13 cellular contexts compared by ENCODE assay signal in the genomic region with DNA sequence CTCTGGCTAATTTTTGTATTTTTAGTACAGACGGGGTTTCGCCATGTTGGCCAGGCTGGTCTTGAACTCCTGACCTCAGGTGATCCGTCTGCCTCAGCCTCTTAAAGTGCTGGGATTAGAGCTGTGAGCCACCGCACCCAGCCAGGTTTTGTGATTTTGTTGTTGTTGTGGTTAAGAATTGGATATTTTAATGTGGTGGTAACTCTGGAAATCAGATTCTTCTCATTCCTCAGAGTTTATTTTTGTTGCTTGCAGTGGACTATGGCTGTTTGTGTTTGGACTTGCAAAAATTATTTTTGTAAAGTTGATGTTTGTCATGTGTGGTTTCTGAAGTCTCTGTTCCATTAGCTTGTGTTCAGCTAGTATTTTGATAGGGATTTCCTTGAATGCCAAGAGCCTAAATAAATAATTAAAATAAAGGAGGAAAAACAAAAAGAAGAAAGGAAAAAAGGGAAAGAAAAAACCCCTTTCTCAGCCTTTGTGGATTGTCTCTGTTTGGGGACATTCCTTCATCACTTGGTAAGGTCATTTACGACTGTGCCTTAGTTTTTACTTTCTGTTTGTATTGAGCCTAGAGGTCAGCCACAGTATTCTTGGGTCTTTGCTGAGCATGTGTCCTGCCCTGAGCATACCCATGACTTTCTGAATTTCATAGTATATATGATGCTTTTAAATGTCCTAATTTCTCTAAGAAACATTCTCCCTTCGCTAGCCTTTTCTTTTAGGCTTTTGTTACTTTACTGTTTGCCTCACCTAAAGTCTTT. TPM values are rescaled to one million over a fixed set of nuclear protein-coding genes. Genes with fewer than 3 reads are reported as not detected.
DNase-seq lines count a peak whose midpoint lies in the region; ATAC-seq and TF ChIP-seq lines count a peak whose summit lies in the region.
"Had no signal": no experiment of that assay in that cellular context is flagged by ENCODE, and none has a peak within 500 bp of the region (broad histone marks: within the 10 kb centered on the region; RNA-seq: fewer than 3 reads in every experiment).

No MANE protein-coding gene starts in this region.

- CTCF ChIA-PET in MCF 10A (lab: Yijun Ruan, JAX), result no interaction called here

- H3K36me3 Mint-ChIP-seq in MCF 10A (ENCODE audit: insufficient read depth, unreplicated experiment), result peaks cover 6% of the 10 kb centered on the region
- peaks cover 21% of the 10 kb centered on the region for H3K36me3 Mint-ChIP-seq in activated T-helper 2 cell treated with anti-CD3 and anti-CD28 coated beads, Interferon-gamma antibody, Interleukin-2, Interleukin-4, amounts not matched to agents 10 μg/mL and 5 μg/mL and 100 μg/mL, durations not matched to agents 14 hours and 24 hours and 36 hours (ENCODE audit: low read depth)

- H3K4me2 ChIP-seq in fibroblast of lung (ENCODE audit: extremely low read depth, insufficient read depth, low read length), result no peak overlapping the region

- intact Hi-C loops in MCF 10A (cut with micrococcal nuclease) (no loop called here), breast epithelium (cut with DNase I; ENCODE audit: low total_unique reads) (no loop called here), ovary (cut with DNase I) (no loop called here)
- intact Hi-C loops in activated T-helper 2 cell treated with anti-CD3 and anti-CD28 coated beads, Interferon-gamma antibody, Interleukin-2, Interleukin-4, amounts not matched to agents 10 μg/mL and 5 μg/mL and 100 μg/mL, durations not matched to agents 14 hours and 24 hours and 36 hours (cut with micrococcal nuclease), result no loop called here

- no peak overlapping the region for H3K27ac ChIP-seq in breast epithelium
- H3K27ac ChIP-seq in fibroblast of lung (ENCODE audit: insufficient read depth, low read length), result peak overlapping the region; percentile 34
- no peak overlapping the region for H3K27ac ChIP-seq in stomach smooth muscle (ENCODE audit: low read length)
- no peak overlapping the region for H3K27ac ChIP-seq in ovary

- H3K4me1 Mint-ChIP-seq in MCF 10A (ENCODE audit: insufficient read depth, unreplicated experiment), result peaks cover 7% of the 10 kb centered on the region
- peaks cover 27% of the 10 kb centered on the region for H3K4me1 Mint-ChIP-seq in activated T-helper 2 cell treated with anti-CD3 and anti-CD28 coated beads, Interferon-gamma antibody, Interleukin-2, Interleukin-4, amounts not matched to agents 10 μg/mL and 5 μg/mL and 100 μg/mL, durations not matched to agents 14 hours and 24 hours and 36 hours (ENCODE audit: low read depth)

- peak overlapping the region; percentile 20 for H3K4me3 Mint-ChIP-seq in MCF 10A (ENCODE audit: unreplicated experiment)
- no peak overlapping the region for H3K4me3 Mint-ChIP-seq in activated T-helper 2 cell treated with anti-CD3 and anti-CD28 coated beads, Interferon-gamma antibody, Interleukin-2, Interleukin-4, amounts not matched to agents 10 μg/mL and 5 μg/mL and 100 μg/mL, durations not matched to agents 14 hours and 24 hours and 36 hours (ENCODE audit: low read depth)
- H3K4me3 Mint-ChIP-seq: B cell had no signal

- no peak overlapping the region for H2AFZ ChIP-seq in fibroblast of lung (ENCODE audit: low read length)

- H3K9me3 ChIP-seq in breast epithelium, result no peaks in the 10 kb centered on the region
- H3K9me3 ChIP-seq in fibroblast of lung (ENCODE audit: control insufficient read depth, insufficient read depth, low read depth, low read length), result no peaks in the 10 kb centered on the region
- H3K9me3 ChIP-seq in stomach smooth muscle (ENCODE audit: control insufficient read depth in 2 of 2, low read length in 2 of 2), result no peaks in the 10 kb centered on the region
- no peaks in the 10 kb centered on the region for H3K9me3 ChIP-seq in ovary
- H3K9me3 ChIP-seq: uterus had no signal

- no TSS peak for BruUV-seq in MCF 10A (replicated peaks; lab: Mats Ljungman, UMichigan)

- POLR2A ChIA-PET in MCF 10A (lab: Yijun Ruan, JAX), result interaction anchor here (1.0 kb wide), 1 partner anchor 12 kb away, joined by 5 read pairs; no protein-coding TSS in a partner anchor

- no peak for TF ChIP-seq EP300 in ovary (IDR thresholded peaks at IDR 0.05)

- no peaks in the 10 kb centered on the region for H3K27me3 Mint-ChIP-seq in MCF 10A (ENCODE audit: insufficient read depth, unreplicated experiment)
- no peaks in the 10 kb centered on the region for H3K27me3 Mint-ChIP-seq in activated T-helper 2 cell treated with anti-CD3 and anti-CD28 coated beads, Interferon-gamma antibody, Interleukin-2, Interleukin-4, amounts not matched to agents 10 μg/mL and 5 μg/mL and 100 μg/mL, durations not matched to agents 14 hours and 24 hours and 36 hours (ENCODE audit: low read depth)
- H3K27me3 Mint-ChIP-seq: B cell had no signal

- H3K4me1 ChIP-seq in breast epithelium, result no peaks in the 10 kb centered on the region
- no peaks in the 10 kb centered on the region for H3K4me1 ChIP-seq in fibroblast of lung (ENCODE audit: control insufficient read depth, extremely low read depth, insufficient read depth, low read length)
- peaks cover 12% of the 10 kb centered on the region for H3K4me1 ChIP-seq in stomach smooth muscle (ENCODE audit: control insufficient read depth, insufficient read depth, low read length)
- H3K4me1 ChIP-seq in ovary (ENCODE audit: insufficient read depth), result peaks cover 10% of the 10 kb centered on the region
- H3K4me1 ChIP-seq: uterus had no signal

- peaks cover 5% of the 10 kb centered on the region for H3K9me3 Mint-ChIP-seq in MCF 10A (ENCODE audit: unreplicated experiment)
- peaks cover 5% of the 10 kb centered on the region for H3K9me3 Mint-ChIP-seq in activated T-helper 2 cell treated with anti-CD3 and anti-CD28 coated beads, Interferon-gamma antibody, Interleukin-2, Interleukin-4, amounts not matched to agents 10 μg/mL and 5 μg/mL and 100 μg/mL, durations not matched to agents 14 hours and 24 hours and 36 hours

- H3K36me3 ChIP-seq in breast epithelium, result no peaks in the 10 kb centered on the region
- H3K36me3 ChIP-seq in fibroblast of lung (ENCODE audit: control insufficient read depth, insufficient read depth, low read length), result no peaks in the 10 kb centered on the region
- H3K36me3 ChIP-seq in stomach smooth muscle (ENCODE audit: control insufficient read depth in 2 of 2, insufficient read depth in 2 of 2, low read length in 2 of 2), result peaks cover 0 to 3% of the 10 kb centered on the region in 2 donors
- no peaks in the 10 kb centered on the region for H3K36me3 ChIP-seq in ovary
- H3K36me3 ChIP-seq: uterus had no signal

- TF ChIP-seq CTCF in MCF 10A (IDR thresholded peaks at IDR 0.05; ENCODE audit: unreplicated experiment) (no peak), breast epithelium (IDR thresholded peaks at IDR 0.05) (no peak), fibroblast of lung (conservative IDR thresholded peaks at IDR 0.05 in 1 of 2, IDR thresholded peaks at IDR 0.05 in 1 of 2; ENCODE audit: low read depth in 1 of 2, low read length in 2 of 2) (no peak), ovary (IDR thresholded peaks at IDR 0.05) (no peak)

- DNase-seq in MCF 10A (ENCODE audit: unreplicated experiment) (no peak), breast epithelium (ENCODE audit: low spot score in 2 of 2) (no peak), fibroblast of lung (ENCODE audit: low read depth in 2 of 2) (peak in 1 of 2 donors; percentile 69), ovary (no peak), kidney tubule cell (ENCODE audit: low spot score) (no peak)
- no peak for DNase-seq in activated T-helper 2 cell treated with anti-CD3 and anti-CD28 coated beads, Interferon-gamma antibody, Interleukin-2, Interleukin-4, amounts not matched to agents 10 μg/mL and 5 μg/mL and 100 μg/mL, durations not matched to agents 14 hours and 24 hours and 36 hours (ENCODE audit: low spot score)
- DNase-seq: amygdala; erythroblast; stimulated activated CD4-positive, alpha-beta T cell treated with anti-CD3 and anti-CD28 coated beads, Interleukin-12 subunit alpha, Interleukin-12 subunit beta, amount 100 ng/mL, for 4 hours; uterus had no signal

- 46 to 65% (median 56%) methylated on average over 6 of the region's 6 CpGs for WGBS in ovary, 3 donors

- no peak for TF ChIP-seq POLR2A in breast epithelium (IDR thresholded peaks at IDR 0.05)
- no peak for TF ChIP-seq POLR2A in ovary (IDR thresholded peaks at IDR 0.05)

- peak overlapping the region; percentile 16 for H3K27ac Mint-ChIP-seq in MCF 10A (ENCODE audit: low read depth, unreplicated experiment)
- peak overlapping the region; percentile 54 for H3K27ac Mint-ChIP-seq in activated T-helper 2 cell treated with anti-CD3 and anti-CD28 coated beads, Interferon-gamma antibody, Interleukin-2, Interleukin-4, amounts not matched to agents 10 μg/mL and 5 μg/mL and 100 μg/mL, durations not matched to agents 14 hours and 24 hours and 36 hours

- H3K4me3 ChIP-seq in breast epithelium (no peak overlapping the region), fibroblast of lung (replicated peaks in 1 of 4; ENCODE audit: control extremely low read depth in 1 of 4, insufficient read depth in 1 of 4, low read depth in 3 of 4, low read length in 4 of 4) (no peak overlapping the region), stomach smooth muscle (ENCODE audit: low read length in 2 of 2) (peak overlapping the region; percentile 18 to 22), ovary (no peak overlapping the region)
- H3K4me3 ChIP-seq: uterus had no signal

- H3K27me3 ChIP-seq in breast epithelium (no peaks in the 10 kb centered on the region), fibroblast of lung (ENCODE audit: control insufficient read depth, insufficient read depth, low read length) (no peaks in the 10 kb centered on the region), stomach smooth muscle (ENCODE audit: control insufficient read depth in 1 of 2, insufficient read depth in 2 of 2, low read length in 2 of 2) (no peaks in the 10 kb centered on the region), ovary (no peaks in the 10 kb centered on the region)
- H3K27me3 ChIP-seq: uterus had no signal

- H3K9ac ChIP-seq in fibroblast of lung (ENCODE audit: insufficient read depth, low read length) (no peak overlapping the region), stomach smooth muscle (ENCODE audit: low read length in 2 of 2) (no peak overlapping the region)

- H3K79me2 ChIP-seq in fibroblast of lung (ENCODE audit: control insufficient read depth, insufficient read depth, low read length), result peaks cover 45% of the 10 kb centered on the region

- no peaks in the 10 kb centered on the region for H4K20me1 ChIP-seq in fibroblast of lung (ENCODE audit: control insufficient read depth, extremely low read depth, insufficient read depth, low read length)

- no peak for ATAC-seq in HG02678 (IDR thresholded peaks at IDR 0.05; ENCODE audit: unreplicated experiment)

RNA-seq across cellular contexts. Expression of a gene that starts 37.3 kb away (rescaled TPM):
- 17.5 and 21.4 TPM in 2 replicates for total RNA-seq in MCF 10A (2022)
- total RNA-seq in breast epithelium, result 10 to 100 TPM; 29.5 to 31.2 (median 29.8) TPM
- total RNA-seq in activated T-helper 2 cell treated with anti-CD3 and anti-CD28 coated beads, Interferon-gamma antibody, Interleukin-2, Interleukin-4, amounts not matched to agents 10 μg/mL and 5 μg/mL and 100 μg/mL, durations not matched to agents 14 hours and 24 hours and 36 hours, result 20.6 and 21.4 TPM in 2 replicates
- 22.1 and 35.8 TPM in 2 replicates for total RNA-seq in fibroblast of lung
- polyA plus RNA-seq in fibroblast of lung, result 49.0 and 51.8 TPM in 2 replicates
- polyA plus RNA-seq in fibroblast of lung (2012), result 26.0 and 28.4 TPM in 2 replicates
- polyA minus RNA-seq in fibroblast of lung (ENCODE audit: low replicate concordance), result 11.9 and 19.7 TPM in 2 replicates
- 100 to 1,000 TPM in 5 of 7 donors, 10 to 100 TPM in 2; 81.5 to 199 (median 149) TPM for total RNA-seq in ovary
- 10 to 100 TPM; 52.6 to 72.8 TPM for polyA plus RNA-seq in ovary

Comparison
In these comparisons a context has a peak if more than half of its experiments do, and no peak if none do; other contexts are left out.
1. H3K4me3 ChIP-seq: peak in stomach smooth muscle (2 of 2); none in breast epithelium (0 of 3), fibroblast of lung (0 of 4) and ovary (single experiment).